ENCODE assay signal across 8 cellular contexts in the genomic region with DNA sequence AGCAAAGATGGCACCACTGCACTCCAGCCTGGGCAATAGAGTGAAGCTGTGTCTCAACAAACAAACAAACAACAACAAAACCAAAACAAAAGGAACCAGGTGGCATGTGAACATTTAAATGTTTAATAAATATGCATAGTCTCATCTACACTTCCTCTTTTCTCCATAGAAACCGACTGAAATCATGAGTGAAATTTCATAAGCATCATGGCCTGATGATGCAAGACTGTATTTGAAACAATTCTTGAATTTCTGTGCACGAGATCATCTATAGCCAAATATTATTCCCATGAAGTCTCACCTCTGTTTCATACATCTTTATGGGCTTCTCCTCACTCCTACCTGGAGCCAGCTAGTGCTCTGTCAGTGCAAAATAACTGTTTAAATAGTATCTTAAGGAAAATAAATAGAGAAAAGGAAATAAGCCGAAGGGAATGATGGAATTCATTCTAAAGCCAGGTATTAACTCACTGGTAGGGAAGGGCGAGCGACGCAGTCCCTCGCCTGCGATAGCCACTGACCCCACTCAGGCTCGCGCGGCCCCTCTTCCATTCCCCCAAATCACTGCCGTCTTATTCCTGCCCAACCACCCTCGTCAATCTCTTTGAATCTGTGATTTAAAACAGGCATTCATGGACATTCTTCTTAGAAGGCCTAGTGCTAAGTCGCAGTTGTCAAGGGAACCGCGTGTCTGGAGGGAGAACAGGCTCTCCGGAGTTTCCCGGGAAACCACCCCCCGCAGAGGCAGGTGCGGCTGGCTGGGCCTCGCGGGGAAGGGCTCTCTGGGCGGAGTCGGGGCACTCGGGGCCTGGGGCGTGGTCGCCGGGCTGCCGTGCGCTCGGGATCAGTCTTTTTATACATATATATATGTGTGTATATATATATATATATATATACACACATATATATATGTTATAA. TPM values are rescaled to one million over a fixed set of nuclear protein-coding genes. Genes with fewer than 3 reads are reported as not detected.
A peak's percentile ranks its signal among the peaks of the same experiment; 100 is the strongest.
DNase-seq lines count a peak whose midpoint lies in the region; ATAC-seq and TF ChIP-seq lines count a peak whose summit lies in the region.

No MANE protein-coding gene starts in this region.

- H3K36me3 Mint-ChIP-seq in Caco-2 (ENCODE audit: insufficient read depth, unreplicated experiment) = peaks cover 4% of the 10 kb centered on the region

- no peaks in the 10 kb centered on the region for H3K9me3 ChIP-seq in Caco-2
- H3K9me3 ChIP-seq in iPS-20b (ENCODE audit: insufficient read depth, low read depth, low read length) = no peaks in the 10 kb centered on the region
- no peaks in the 10 kb centered on the region for H3K9me3 ChIP-seq in spleen

- peak overlapping the region; percentile 89 for H3K4me3 Mint-ChIP-seq in Caco-2 (ENCODE audit: unreplicated experiment)

- H3K27ac ChIP-seq in iPS-20b (ENCODE audit: low read length) (no peak overlapping the region), spleen (peak overlapping the region in 2 of 8 donors; percentile 80 to 84)

- H3K4me3 ChIP-seq in Caco-2 (ENCODE audit: low read depth, low read length) = no peak overlapping the region
- peak overlapping the region; percentile 75; the same call in 1 of the 2 replicates for H3K4me3 ChIP-seq in iPS-20b (ENCODE audit: low read length)
- peak overlapping the region in 5 of 8 donors; percentile 55 to 81 (median 59) for H3K4me3 ChIP-seq in spleen

- BruUV-seq in Caco-2 (replicated peaks; lab: Mats Ljungman, UMichigan) = no TSS peak

- TF ChIP-seq CTCF in Caco-2 (IDR thresholded peaks at IDR 0.05; ENCODE audit: insufficient read depth in 1 of 2, low read depth in 1 of 2, low read length in 1 of 2, severe bottlenecking in 1 of 2, unreplicated experiment in 1 of 2) (no peak), spleen (IDR thresholded peaks at IDR 0.05 in 8 of 11, conservative IDR thresholded peaks at IDR 0.05 in 3 of 11) (no peak)

- intact Hi-C loops in Caco-2 (cut with micrococcal nuclease; ENCODE audit: unreplicated experiment) = loop anchor here (2.0 kb wide), 1 partner anchor 53 kb away; a partner anchor contains a TSS
- intact Hi-C loops in spleen (cut with DNase I; ENCODE audit: low total_unique reads) = loop anchor here (10.0 kb wide), 1 partner anchor 63 kb away; no protein-coding TSS in a partner anchor

- H3K27ac Mint-ChIP-seq in Caco-2 (ENCODE audit: unreplicated experiment) = no peak overlapping the region

- H3K9ac ChIP-seq in iPS-20b (ENCODE audit: low read depth, low read length) = no peak overlapping the region

- TF ChIP-seq POLR2A in spleen (IDR thresholded peaks at IDR 0.05) = no peak

- CTCF ChIA-PET in Caco-2 (lab: Charles Lee) = interaction anchor here (1.2 to 1.6 kb wide), 2 partner anchors 9 to 25 kb away, joined by 3 to 4 read pairs; no protein-coding TSS in a partner anchor

- H3K4me1 ChIP-seq in Caco-2 (0 out of 2 replicates have a peak, but pooled peaks cover 4% of the 10 kb centered on the region), iPS-20b (ENCODE audit: insufficient read depth, low read length) (peaks cover 30% of the 10 kb centered on the region), spleen (peaks cover 16 to 41% (median 31%) of the 10 kb centered on the region in 6 donors)

- H3K27me3 ChIP-seq in Caco-2 (replicated peaks; ENCODE audit: control insufficient read depth, insufficient read depth, low read length) (no peaks in the 10 kb centered on the region), iPS-20b (ENCODE audit: insufficient read depth, low read length) (peaks cover 60% of the 10 kb centered on the region), spleen (replicated peaks in 1 of 7) (peaks cover 0 to 50% (median 8%) of the 10 kb centered on the region in 7 donors)

- peaks cover 14% of the 10 kb centered on the region for H3K4me1 Mint-ChIP-seq in Caco-2 (ENCODE audit: low read depth, unreplicated experiment)

- H3K36me3 ChIP-seq in Caco-2 (ENCODE audit: control insufficient read depth, insufficient read depth, low read length) (no peaks in the 10 kb centered on the region), iPS-20b (ENCODE audit: insufficient read depth, low read depth, low read length) (no peaks in the 10 kb centered on the region), spleen (no peaks in the 10 kb centered on the region)

- H3K9me3 Mint-ChIP-seq in Caco-2 (ENCODE audit: unreplicated experiment) = no peaks in the 10 kb centered on the region

- ATAC-seq in HG02798 (IDR thresholded peaks at IDR 0.05; ENCODE audit: poor library complexity, unreplicated experiment) = peak; percentile 28
- no peak for ATAC-seq in HG02763 (IDR thresholded peaks at IDR 0.05; ENCODE audit: unreplicated experiment)

- DNase-seq in Caco-2 = peak; percentile 61 to 68
- DNase-seq in NCI-H510A (lab: John Stamatoyannopoulos, UW) = peak; percentile 50
- DNase-seq in amygdala (lab: John Stamatoyannopoulos, UW) = peak in 51 of 56 donors; percentile 3 to 80 (median 61)
- DNase-seq in spleen = no peak
- DNase-seq in AG20443 (ENCODE audit: low spot score) = no peak

- WGBS in spleen, 5 donors = 22 to 29% (median 26%) methylated on average over 31 of the region's 31 CpGs

- H3K27me3 Mint-ChIP-seq in Caco-2 (ENCODE audit: insufficient read depth, unreplicated experiment) = peaks cover 2% of the 10 kb centered on the region

- POLR2A ChIA-PET in Caco-2 (lab: Charles Lee) = no interaction called here

RNA-seq across cellular contexts. Expression of a gene that starts 52.4 kb away (rescaled TPM):
- total RNA-seq in Caco-2 (2022) = 62.0 and 62.3 TPM in 2 replicates
- total RNA-seq in spleen = 10 to 100 TPM; 28.1 to 77.9 (median 59.1) TPM
- 10 to 100 TPM in 1 of 3 donors, 1 to 10 TPM in 2; 3.2 to 13.3 (median 4.7) TPM for polyA plus RNA-seq in spleen

Comparison
In these comparisons a context has a peak if more than half of its experiments do, and no peak if none do; other contexts are left out.
1. DNase-seq: peak in Caco-2 (2 of 2), NCI-H510A (single experiment) and amygdala (51 of 56); none in spleen (single experiment) and AG20443 (single experiment).